ENCODE assay signal across 28 cellular contexts in genomic region chr22:21915624-21916308, GRCh38.
"Had no signal": no experiment of that assay in that cellular context is flagged by ENCODE, and none has a peak within 500 bp of the region (broad histone marks: within the 10 kb centered on the region; RNA-seq: fewer than 3 reads in every experiment).

No MANE protein-coding gene starts in this region.

- DNase-seq: dermis blood vessel endothelial cell; effector memory CD4-positive, alpha-beta T cell; erythroblast; esophagus squamous epithelium; foreskin melanocyte; glutamatergic neuron; heart right ventricle; hippocampal formation; mucosa of descending colon; naive B cell; stimulated activated CD4-positive, alpha-beta T cell treated with anti-CD3 and anti-CD28 coated beads, Interleukin-12 subunit alpha, Interleukin-12 subunit beta, amount 100 ng/mL, for 4 hours; stimulated activated CD4-positive, alpha-beta T cell treated with anti-CD3 and anti-CD28 coated beads, Interleukin-1b, Interleukin-23, amount 100 ng/mL, for 48 hours; stimulated activated CD4-positive, alpha-beta T cell treated with anti-CD3 and anti-CD28 coated beads, Interleukin-4, amount 100 ng/mL, for 1 hour; stimulated activated CD8-positive, alpha-beta memory T cell treated with anti-CD3 and anti-CD28 coated beads, Interleukin-4, amount 100 ng/mL, for 48 hours; stimulated activated naive CD4-positive, alpha-beta T cell; stimulated activated naive CD8-positive, alpha-beta T cell treated with anti-CD3 and anti-CD28 coated beads, Interleukin-15, amount 100 ng/mL, for 72 hours; tibial artery had no signal

- H3K79me2 ChIP-seq: parathyroid adenoma had no signal

- H3K27ac ChIP-seq: coronary artery, esophagus squamous epithelium, heart right ventricle, parathyroid adenoma, tibial artery had no signal

- H3K27me3 Mint-ChIP-seq: memory B cell; naive B cell; natural killer cell treated with Interleukin-12 subunit alpha and Interleukin-12 subunit beta and Interleukin-15 and Interleukin-18, amount 100 ng/mL, for 72 hours; stimulated activated naive CD8-positive, alpha-beta T cell treated with anti-CD3 and anti-CD28 coated beads, Interleukin-15, amount 100 ng/mL, for 72 hours; type B pancreatic cell had no signal

- FAIRE-seq: endometrium, keratinocyte, urothelium cell line had no signal

- H3K27ac Mint-ChIP-seq: memory B cell; natural killer cell treated with Interleukin-12 subunit alpha and Interleukin-12 subunit beta and Interleukin-15 and Interleukin-18, amount 100 ng/mL, for 72 hours; stimulated activated naive CD8-positive, alpha-beta T cell treated with anti-CD3 and anti-CD28 coated beads, Interleukin-15, amount 100 ng/mL, for 72 hours; type B pancreatic cell had no signal

- H3K9me3 Mint-ChIP-seq: memory B cell; naive B cell; natural killer cell treated with Interleukin-12 subunit alpha and Interleukin-12 subunit beta and Interleukin-15 and Interleukin-18, amount 100 ng/mL, for 72 hours; neural crest cell; stimulated activated naive CD8-positive, alpha-beta T cell treated with anti-CD3 and anti-CD28 coated beads, Interleukin-15, amount 100 ng/mL, for 72 hours; type B pancreatic cell had no signal

- H2AFZ ChIP-seq: parathyroid adenoma had no signal

- H3K4me1 Mint-ChIP-seq: stimulated activated naive CD8-positive, alpha-beta T cell treated with anti-CD3 and anti-CD28 coated beads, Interleukin-15, amount 100 ng/mL, for 72 hours had no signal

- ATAC-seq: mucosa of descending colon; stimulated activated naive CD8-positive, alpha-beta T cell treated with anti-CD3 and anti-CD28 coated beads, Interleukin-15, amount 100 ng/mL, for 72 hours had no signal

- H3K4me3 ChIP-seq: coronary artery, esophagus squamous epithelium, heart right ventricle, lung, mucosa of descending colon, smooth muscle cell, tibial artery had no signal

- H3K4me3 Mint-ChIP-seq: memory B cell; naive B cell; natural killer cell treated with Interleukin-12 subunit alpha and Interleukin-12 subunit beta and Interleukin-15 and Interleukin-18, amount 100 ng/mL, for 72 hours; neural crest cell; stimulated activated naive CD8-positive, alpha-beta T cell treated with anti-CD3 and anti-CD28 coated beads, Interleukin-15, amount 100 ng/mL, for 72 hours; type B pancreatic cell had no signal

- H3K4me2 ChIP-seq: smooth muscle cell had no signal

- H3K9ac ChIP-seq: parathyroid adenoma had no signal

- H3K27me3 ChIP-seq: esophagus squamous epithelium, heart right ventricle, tibial artery had no signal

- H3K4me1 ChIP-seq: parathyroid adenoma had no signal

- H3K9me3 ChIP-seq: esophagus squamous epithelium, heart right ventricle, mucosa of descending colon, tibial artery had no signal

- H3K36me3 Mint-ChIP-seq: memory B cell; naive B cell; natural killer cell treated with Interleukin-12 subunit alpha and Interleukin-12 subunit beta and Interleukin-15 and Interleukin-18, amount 100 ng/mL, for 72 hours; type B pancreatic cell had no signal
